ENCODE assay signal across 29 cellular contexts in the genomic region with DNA sequence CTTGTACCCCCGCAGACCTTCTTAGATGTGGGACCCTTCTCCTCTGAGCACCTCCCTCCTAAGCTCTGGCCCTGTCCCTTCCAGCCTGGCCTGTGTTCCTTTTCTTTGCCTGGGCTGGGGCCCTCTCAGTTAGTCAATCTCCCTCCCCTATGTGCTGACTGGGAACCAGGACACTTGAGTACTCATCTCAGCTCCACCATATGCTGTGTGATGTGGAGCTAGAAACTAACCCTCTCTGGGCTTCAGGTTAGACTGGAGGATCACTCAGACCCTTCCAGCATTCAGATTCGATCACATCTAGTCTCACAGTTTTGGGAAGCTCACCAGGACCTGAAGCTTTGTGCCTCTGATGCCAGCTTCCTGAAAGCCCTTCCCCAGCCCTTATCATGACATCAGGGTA. TPM values are rescaled to one million over a fixed set of nuclear protein-coding genes. Genes with fewer than 3 reads are reported as not detected.
DNase-seq lines count a peak whose midpoint lies in the region; ATAC-seq and TF ChIP-seq lines count a peak whose summit lies in the region.
"Had no signal": no experiment of that assay in that cellular context is flagged by ENCODE, and none has a peak within 500 bp of the region (broad histone marks: within the 10 kb centered on the region; RNA-seq: fewer than 3 reads in every experiment).

No MANE protein-coding gene starts in this region.

- no peak overlapping the region for H3K4me3 ChIP-seq in CD4-positive, alpha-beta memory T cell (ENCODE audit: low read length in 2 of 2)
- H3K4me3 ChIP-seq in mesendoderm (ENCODE audit: low read length) (no peak overlapping the region), lower lobe of right lung (no peak overlapping the region)
- H3K4me3 ChIP-seq: body of pancreas, gastrocnemius medialis, pancreas, smooth muscle cell, thoracic aorta had no signal

- H3K4me3 Mint-ChIP-seq in activated CD8-positive, alpha-beta T cell treated with anti-CD3 and anti-CD28 coated beads, Interleukin-2, amount 10 ng/mL, durations not matched to agents 7 days and 5 days, result no peak overlapping the region
- H3K4me3 Mint-ChIP-seq in activated CD8-positive, alpha-beta T cell treated with anti-CD3 and anti-CD28 coated beads for 36 hours, result no peak overlapping the region
- H3K4me3 Mint-ChIP-seq in CD4-positive, alpha-beta memory T cell, result no peak overlapping the region
- H3K4me3 Mint-ChIP-seq in T-helper 17 cell, result peak overlapping the region; percentile 25
- H3K4me3 Mint-ChIP-seq in activated CD4-positive, alpha-beta memory T cell treated with anti-CD3 and anti-CD28 coated beads for 36 hours, result no peak overlapping the region
- H3K4me3 Mint-ChIP-seq: HFFc6; nephron; stimulated activated naive CD8-positive, alpha-beta T cell treated with anti-CD3 and anti-CD28 coated beads, Interleukin-15, Interleukin-2, amounts not matched to agents 100 ng/mL and 50 ng/mL, for 24 hours had no signal

- no peaks in the 10 kb centered on the region for H3K79me1 ChIP-seq in mesendoderm (ENCODE audit: low read length)

- peak overlapping the region; percentile 17 for H3K56ac ChIP-seq in mesendoderm (ENCODE audit: low read length)

- H3K36me3 Mint-ChIP-seq in activated CD8-positive, alpha-beta T cell treated with anti-CD3 and anti-CD28 coated beads, Interleukin-2, amount 10 ng/mL, durations not matched to agents 7 days and 5 days (ENCODE audit: low read depth), result peaks cover 2% of the 10 kb centered on the region
- H3K36me3 Mint-ChIP-seq in activated CD8-positive, alpha-beta T cell treated with anti-CD3 and anti-CD28 coated beads for 36 hours (ENCODE audit: low read depth), result no peaks in the 10 kb centered on the region
- H3K36me3 Mint-ChIP-seq in CD4-positive, alpha-beta memory T cell, result peaks cover 0 to 25% of the 10 kb centered on the region in 2 donors
- no peaks in the 10 kb centered on the region for H3K36me3 Mint-ChIP-seq in T-helper 17 cell (ENCODE audit: low read depth)
- no peaks in the 10 kb centered on the region for H3K36me3 Mint-ChIP-seq in activated CD4-positive, alpha-beta memory T cell treated with anti-CD3 and anti-CD28 coated beads for 36 hours

- no peak for TF ChIP-seq CTCF in activated CD8-positive, alpha-beta T cell treated with anti-CD3 and anti-CD28 coated beads for 36 hours (IDR thresholded peaks at IDR 0.05)
- no peak for TF ChIP-seq CTCF in lower lobe of right lung (IDR thresholded peaks at IDR 0.05)

- H3K27me3 ChIP-seq in CD4-positive, alpha-beta memory T cell (ENCODE audit: insufficient read depth, low read length), result no peaks in the 10 kb centered on the region
- H3K27me3 ChIP-seq in mesendoderm (ENCODE audit: insufficient read depth, low read length, poor library complexity) (no peaks in the 10 kb centered on the region), lower lobe of right lung (ENCODE audit: low read depth) (no peaks in the 10 kb centered on the region)
- H3K27me3 ChIP-seq: body of pancreas, gastrocnemius medialis, pancreas had no signal

- intact Hi-C loops in activated CD8-positive, alpha-beta T cell treated with anti-CD3 and anti-CD28 coated beads for 36 hours (cut with micrococcal nuclease), result no loop called here
- intact Hi-C loops in CD4-positive, alpha-beta memory T cell (cut with micrococcal nuclease), result no loop called here
- intact Hi-C loops in lower lobe of right lung (cut with DNase I), result no loop called here
- intact Hi-C loops in activated CD4-positive, alpha-beta memory T cell treated with anti-CD3 and anti-CD28 coated beads for 36 hours (cut with micrococcal nuclease), result no loop called here

- H3K27ac ChIP-seq in CD4-positive, alpha-beta memory T cell (ENCODE audit: low read depth, low read length), result no peak overlapping the region
- H3K27ac ChIP-seq in mesendoderm (ENCODE audit: low read depth, low read length), result no peak overlapping the region
- H3K27ac ChIP-seq in lower lobe of right lung, result no peak overlapping the region
- H3K27ac ChIP-seq: body of pancreas, gastrocnemius medialis, KMS-11, pancreas, thoracic aorta had no signal

- H3K27ac Mint-ChIP-seq in activated CD8-positive, alpha-beta T cell treated with anti-CD3 and anti-CD28 coated beads, Interleukin-2, amount 10 ng/mL, durations not matched to agents 7 days and 5 days, result peak overlapping the region; percentile 6
- no peak overlapping the region for H3K27ac Mint-ChIP-seq in activated CD8-positive, alpha-beta T cell treated with anti-CD3 and anti-CD28 coated beads for 36 hours
- H3K27ac Mint-ChIP-seq in CD4-positive, alpha-beta memory T cell, result peak overlapping the region in 5 of 7 donors; percentile 17 to 90 (median 54)
- H3K27ac Mint-ChIP-seq in T-helper 17 cell, result peak overlapping the region; percentile 56
- H3K27ac Mint-ChIP-seq in activated CD4-positive, alpha-beta memory T cell treated with anti-CD3 and anti-CD28 coated beads for 36 hours, result no peak overlapping the region
- H3K27ac Mint-ChIP-seq: HFFc6; stimulated activated naive CD8-positive, alpha-beta T cell treated with anti-CD3 and anti-CD28 coated beads, Interleukin-15, Interleukin-2, amounts not matched to agents 100 ng/mL and 50 ng/mL, for 24 hours had no signal

- H2BK15ac ChIP-seq in mesendoderm (replicated peaks; ENCODE audit: low read depth), result no peak overlapping the region

- H3K27me3 Mint-ChIP-seq in activated CD8-positive, alpha-beta T cell treated with anti-CD3 and anti-CD28 coated beads, Interleukin-2, amount 10 ng/mL, durations not matched to agents 7 days and 5 days (ENCODE audit: low read depth), result no peaks in the 10 kb centered on the region
- H3K27me3 Mint-ChIP-seq in activated CD8-positive, alpha-beta T cell treated with anti-CD3 and anti-CD28 coated beads for 36 hours, result no peaks in the 10 kb centered on the region
- H3K27me3 Mint-ChIP-seq in CD4-positive, alpha-beta memory T cell, result no peaks in the 10 kb centered on the region
- H3K27me3 Mint-ChIP-seq in T-helper 17 cell, result no peaks in the 10 kb centered on the region
- no peaks in the 10 kb centered on the region for H3K27me3 Mint-ChIP-seq in activated CD4-positive, alpha-beta memory T cell treated with anti-CD3 and anti-CD28 coated beads for 36 hours
- H3K27me3 Mint-ChIP-seq: stimulated activated naive CD8-positive, alpha-beta T cell treated with anti-CD3 and anti-CD28 coated beads, Interleukin-15, Interleukin-2, amounts not matched to agents 100 ng/mL and 50 ng/mL, for 24 hours had no signal

- no peak overlapping the region for H3K18ac ChIP-seq in mesendoderm (ENCODE audit: low read length)

- H3K9me3 Mint-ChIP-seq in activated CD8-positive, alpha-beta T cell treated with anti-CD3 and anti-CD28 coated beads, Interleukin-2, amount 10 ng/mL, durations not matched to agents 7 days and 5 days (ENCODE audit: insufficient read depth), result no peaks in the 10 kb centered on the region
- H3K9me3 Mint-ChIP-seq in activated CD8-positive, alpha-beta T cell treated with anti-CD3 and anti-CD28 coated beads for 36 hours, result no peaks in the 10 kb centered on the region
- H3K9me3 Mint-ChIP-seq in CD4-positive, alpha-beta memory T cell, result no peaks in the 10 kb centered on the region
- H3K9me3 Mint-ChIP-seq in activated CD4-positive, alpha-beta memory T cell treated with anti-CD3 and anti-CD28 coated beads for 36 hours, result no peaks in the 10 kb centered on the region
- H3K9me3 Mint-ChIP-seq: HFFc6; nephron; stimulated activated naive CD8-positive, alpha-beta T cell treated with anti-CD3 and anti-CD28 coated beads, Interleukin-15, Interleukin-2, amounts not matched to agents 100 ng/mL and 50 ng/mL, for 24 hours had no signal

- H3K36me3 ChIP-seq in CD4-positive, alpha-beta memory T cell (ENCODE audit: insufficient read depth, low read length), result peaks cover 8% of the 10 kb centered on the region
- H3K36me3 ChIP-seq in mesendoderm (ENCODE audit: control insufficient read depth, insufficient read depth, low read length) (no peaks in the 10 kb centered on the region), lower lobe of right lung (peaks cover 15% of the 10 kb centered on the region)
- H3K36me3 ChIP-seq: gastrocnemius medialis, pancreas had no signal

- no peaks in the 10 kb centered on the region for H3K4me1 ChIP-seq in CD4-positive, alpha-beta memory T cell (ENCODE audit: insufficient read depth, low read length)
- H3K4me1 ChIP-seq in mesendoderm (ENCODE audit: control insufficient read depth, low read depth, low read length), result no peaks in the 10 kb centered on the region
- no peaks in the 10 kb centered on the region for H3K4me1 ChIP-seq in lower lobe of right lung
- H3K4me1 ChIP-seq: body of pancreas, pancreas had no signal

- no peak overlapping the region for H3K4me2 ChIP-seq in mesendoderm (ENCODE audit: low read length)
- H3K4me2 ChIP-seq: KMS-11, smooth muscle cell had no signal

- no peak overlapping the region for H4K8ac ChIP-seq in mesendoderm (ENCODE audit: low read depth, low read length)

- no peaks in the 10 kb centered on the region for H3K79me2 ChIP-seq in mesendoderm (ENCODE audit: control insufficient read depth, insufficient read depth, low read length)

- H3K4me1 Mint-ChIP-seq in activated CD8-positive, alpha-beta T cell treated with anti-CD3 and anti-CD28 coated beads, Interleukin-2, amount 10 ng/mL, durations not matched to agents 7 days and 5 days (ENCODE audit: low read depth), result peaks cover 22% of the 10 kb centered on the region
- peaks cover 2% of the 10 kb centered on the region for H3K4me1 Mint-ChIP-seq in activated CD8-positive, alpha-beta T cell treated with anti-CD3 and anti-CD28 coated beads for 36 hours (ENCODE audit: low read depth)
- peaks cover 6 to 15% (median 9%) of the 10 kb centered on the region in 4 donors for H3K4me1 Mint-ChIP-seq in CD4-positive, alpha-beta memory T cell
- H3K4me1 Mint-ChIP-seq in T-helper 17 cell, result peaks cover 17% of the 10 kb centered on the region
- H3K4me1 Mint-ChIP-seq in activated CD4-positive, alpha-beta memory T cell treated with anti-CD3 and anti-CD28 coated beads for 36 hours (ENCODE audit: low read depth), result peaks cover 4% of the 10 kb centered on the region

- H3K23ac ChIP-seq in mesendoderm (ENCODE audit: low read length), result peak overlapping the region; percentile 3

- no peak overlapping the region for H4K5ac ChIP-seq in mesendoderm (ENCODE audit: low read length)

- H2BK5ac ChIP-seq in mesendoderm (ENCODE audit: low read length), result no peak overlapping the region

- CTCF ChIA-PET in activated CD8-positive, alpha-beta T cell treated with anti-CD3 and anti-CD28 coated beads, Interleukin-2, amount 10 ng/mL, durations not matched to agents 7 days and 5 days (lab: Charles Lee), result interaction anchor here (1.4 to 2.1 kb wide), 2 partner anchors 14 to 46 kb away, joined by 5 to 11 read pairs; no protein-coding TSS in a partner anchor
- CTCF ChIA-PET in activated CD8-positive, alpha-beta T cell treated with anti-CD3 and anti-CD28 coated beads for 36 hours (lab: Charles Lee), result interaction anchor here (0.7 to 0.9 kb wide), 4 partner anchors 14 to 154 kb away, joined by 3 read pairs; no protein-coding TSS in a partner anchor
- CTCF ChIA-PET in CD4-positive, alpha-beta memory T cell (lab: Charles Lee; ENCODE audit: partially characterized antibody), result no interaction called here
- CTCF ChIA-PET in activated CD4-positive, alpha-beta memory T cell treated with anti-CD3 and anti-CD28 coated beads for 36 hours (lab: Charles Lee), result interaction anchor here (0.7 kb wide), 1 partner anchor 14 kb away, joined by 3 read pairs; no protein-coding TSS in a partner anchor

- WGBS in mesendoderm (ENCODE audit: extremely low coverage, insufficient coverage, low lambda C conversion rate), result no CpG with 5 or more reads among the region's 2 CpGs

- H3K4ac ChIP-seq in mesendoderm (ENCODE audit: low read depth, low read length), result no peak overlapping the region

- no peak for ATAC-seq in activated CD8-positive, alpha-beta T cell treated with anti-CD3 and anti-CD28 coated beads, Interleukin-2, amount 10 ng/mL, durations not matched to agents 7 days and 5 days
- ATAC-seq in activated CD8-positive, alpha-beta T cell treated with anti-CD3 and anti-CD28 coated beads for 36 hours, result no peak
- ATAC-seq in T-helper 17 cell, result no peak
- ATAC-seq in lower lobe of right lung, result no peak
- ATAC-seq: body of pancreas, gastrocnemius medialis, pancreas, SK-N-SH treated with all-trans-retinoic acid at 6 μM for 48 hours had no signal

- POLR2A ChIA-PET in activated CD8-positive, alpha-beta T cell treated with anti-CD3 and anti-CD28 coated beads, Interleukin-2, amount 10 ng/mL, durations not matched to agents 7 days and 5 days (lab: Charles Lee), result interaction anchor here (1.8 kb wide), 1 partner anchor 14 kb away, joined by 8 read pairs; no protein-coding TSS in a partner anchor
- POLR2A ChIA-PET in activated CD8-positive, alpha-beta T cell treated with anti-CD3 and anti-CD28 coated beads for 36 hours (lab: Charles Lee), result interaction anchor here (0.6 kb wide), 1 partner anchor 14 kb away, joined by 3 read pairs; no protein-coding TSS in a partner anchor
- POLR2A ChIA-PET in CD4-positive, alpha-beta memory T cell (lab: Charles Lee; ENCODE audit: partially characterized antibody), result no interaction called here
- POLR2A ChIA-PET in activated CD4-positive, alpha-beta memory T cell treated with anti-CD3 and anti-CD28 coated beads for 36 hours (lab: Charles Lee), result interaction anchor here (1.0 kb wide), 1 partner anchor 14 kb away, joined by 5 read pairs; no protein-coding TSS in a partner anchor

- DNase-seq in activated CD8-positive, alpha-beta T cell treated with anti-CD3 and anti-CD28 coated beads, Interleukin-2, amount 10 ng/mL, durations not matched to agents 7 days and 5 days, result no peak
- DNase-seq in activated CD8-positive, alpha-beta T cell treated with anti-CD3 and anti-CD28 coated beads for 36 hours, result no peak
- no peak for DNase-seq in CD4-positive, alpha-beta memory T cell
- DNase-seq in T-helper 17 cell (no peak), mesendoderm (no peak), lower lobe of right lung (no peak), NCI-H1436 treated with DMSO at 0.1 percent for 48 hours (lab: John Stamatoyannopoulos, UW) (no peak)
- DNase-seq in activated CD4-positive, alpha-beta memory T cell treated with anti-CD3 and anti-CD28 coated beads for 36 hours, result no peak
- DNase-seq: 8988T; activated CD4-positive, alpha-beta T cell treated with anti-CD3 and anti-CD28 coated beads for 1 hour; activated gamma-delta T cell treated with Interleukin-2 at 50 U/mL for 16 hours; body of pancreas; cerebellar nuclear complex; gastrocnemius medialis; HFFc6; kidney glomerular epithelial cell; MM.1S; NCI-H1105 treated with DMSO at 0.1 percent for 48 hours; NCI-H2081 treated with DMSO at 0.1 percent for 48 hours; NCI-H226; pancreas; Right ventricle myocardium superior; stimulated activated CD4-positive, alpha-beta T cell treated with anti-CD3 and anti-CD28 coated beads, Interleukin-1b, Interleukin-23, amount 100 ng/mL, for 48 hours had no signal

- no peak overlapping the region for H2BK120ac ChIP-seq in mesendoderm (ENCODE audit: low read depth, low read length)

- no peak overlapping the region for H2AK5ac ChIP-seq in mesendoderm (ENCODE audit: low read length)

- peak overlapping the region; percentile 5 for H3K9ac ChIP-seq in mesendoderm (ENCODE audit: low read length)
- H3K9ac ChIP-seq: KMS-11 had no signal

- H3K9me3 ChIP-seq in CD4-positive, alpha-beta memory T cell (ENCODE audit: control insufficient read depth in 1 of 2, low read length in 2 of 2), result no peaks in the 10 kb centered on the region
- H3K9me3 ChIP-seq in T-helper 17 cell (ENCODE audit: control insufficient read depth, low read length, poor library complexity, severe bottlenecking) (no peaks in the 10 kb centered on the region), lower lobe of right lung (no peaks in the 10 kb centered on the region)
- H3K9me3 ChIP-seq: body of pancreas, gastrocnemius medialis, pancreas, thoracic aorta had no signal

RNA-seq across cellular contexts. Expression of gene TRIM62, which starts 40.6 kb away (rescaled TPM):
- 10 to 100 TPM in 1 of 2 experiments, 1 to 10 TPM in 1; 9.7 to 10.0 TPM for total RNA-seq in activated CD8-positive, alpha-beta T cell treated with anti-CD3 and anti-CD28 coated beads, Interleukin-2, amount 10 ng/mL, durations not matched to agents 7 days and 5 days
- total RNA-seq in activated CD8-positive, alpha-beta T cell treated with anti-CD3 and anti-CD28 coated beads for 36 hours, result 1 to 10 TPM; 3.8 to 5.2 TPM
- 10 to 100 TPM; 20.0 to 26.2 TPM for total RNA-seq in CD4-positive, alpha-beta memory T cell
- 1 to 10 TPM; 7.2 to 7.6 TPM for polyA plus RNA-seq in CD4-positive, alpha-beta memory T cell
- total RNA-seq in T-helper 17 cell, result 10 to 100 TPM; 29.4 to 32.7 TPM
- polyA plus RNA-seq in mesendoderm (2013, experiment 1 of 2), result 3.0 TPM
- polyA plus RNA-seq in mesendoderm (2013, experiment 2 of 2), result 3.0 TPM
- 6.5 TPM for total RNA-seq in lower lobe of right lung
- 1 to 10 TPM; 3.6 to 3.9 TPM for total RNA-seq in activated CD4-positive, alpha-beta memory T cell treated with anti-CD3 and anti-CD28 coated beads for 36 hours

Comparison
In these comparisons a context has a peak if more than half of its experiments do, and no peak if none do; other contexts are left out.
1. H3K27ac Mint-ChIP-seq: peak in activated CD8-positive, alpha-beta T cell treated with anti-CD3 and anti-CD28 coated beads, Interleukin-2, amount 10 ng/mL, durations not matched to agents 7 days and 5 days (single experiment), CD4-positive, alpha-beta memory T cell (5 of 7) and T-helper 17 cell (single experiment); none in activated CD8-positive, alpha-beta T cell treated with anti-CD3 and anti-CD28 coated beads for 36 hours (single experiment) and activated CD4-positive, alpha-beta memory T cell treated with anti-CD3 and anti-CD28 coated beads for 36 hours (single experiment).